17 cellular contexts compared by ENCODE assay signal in the genomic region with DNA sequence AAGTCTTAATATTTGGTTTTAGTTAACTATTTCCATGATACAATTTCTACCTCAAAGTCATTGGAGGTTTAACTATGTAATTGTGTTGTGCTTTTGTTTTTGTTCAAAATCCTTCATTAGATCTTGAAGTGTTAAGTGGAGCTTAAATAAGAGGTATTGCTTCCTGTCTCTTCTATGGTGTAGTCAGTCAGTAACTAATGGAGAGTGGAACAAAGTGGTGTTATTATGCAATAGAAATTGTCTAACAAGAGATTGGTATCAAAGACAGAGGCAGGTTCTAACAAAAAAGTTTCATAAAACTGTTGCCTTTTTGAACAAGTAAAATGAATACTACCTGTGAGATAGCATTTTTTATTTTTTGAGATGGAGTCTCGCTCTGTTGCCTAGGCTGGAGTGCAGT. TPM values are rescaled to one million over a fixed set of nuclear protein-coding genes. Genes with fewer than 3 reads are reported as not detected.
A peak's percentile ranks its signal among the peaks of the same experiment; 100 is the strongest.
DNase-seq lines count a peak whose midpoint lies in the region; ATAC-seq, FAIRE-seq and TF ChIP-seq lines count a peak whose summit lies in the region.
"Had no signal": no experiment of that assay in that cellular context is flagged by ENCODE, and none has a peak within 500 bp of the region (broad histone marks: within the 10 kb centered on the region; RNA-seq: fewer than 3 reads in every experiment).

No MANE protein-coding gene starts in this region.

- H4K20me1 ChIP-seq in Karpas-422 (ENCODE audit: insufficient read depth, low read depth, low read length) (no peaks in the 10 kb centered on the region), K562 (replicated peaks; ENCODE audit: control insufficient read depth, insufficient read depth, low read length) (no peaks in the 10 kb centered on the region), smooth muscle cell (ENCODE audit: low read depth) (no peaks in the 10 kb centered on the region)

- H3K27me3 Mint-ChIP-seq in activated CD4-positive, alpha-beta memory T cell treated with anti-CD3 and anti-CD28 coated beads for 36 hours: no peaks in the 10 kb centered on the region
- H3K27me3 Mint-ChIP-seq in activated CD4-positive, alpha-beta memory T cell treated with anti-CD3 and anti-CD28 coated beads, Interleukin-2, amount 10 ng/mL, durations not matched to agents 7 days and 5 days: no peaks in the 10 kb centered on the region

- WGBS in K562 (ENCODE audit: insufficient coverage, low coverage, missing lambda C conversion rate): 6% methylated on average over 1 of the region's 1 CpG
- WGBS in smooth muscle cell (ENCODE audit: low lambda C conversion rate): 92% methylated on average over 1 of the region's 1 CpG

- ATAC-seq in K562: no peak
- no peak for ATAC-seq in GM18517 (IDR thresholded peaks at IDR 0.05; ENCODE audit: unreplicated experiment)
- ATAC-seq: gastrocnemius medialis had no signal

- H3K4me3 ChIP-seq in Karpas-422 (ENCODE audit: low read length): no peak overlapping the region
- H3K4me3 ChIP-seq in K562: no peak overlapping the region
- H3K4me3 ChIP-seq in smooth muscle cell: no peak overlapping the region
- H3K4me3 ChIP-seq: gastrocnemius medialis, skin epidermis, stomach had no signal

- no peaks in the 10 kb centered on the region for H3K9me3 ChIP-seq in Karpas-422 (ENCODE audit: low read length)
- no peaks in the 10 kb centered on the region for H3K9me3 ChIP-seq in K562 (replicated peaks; ENCODE audit: control insufficient read depth, insufficient read depth, low read depth, low read length)
- H3K9me3 ChIP-seq in smooth muscle cell (replicated peaks; ENCODE audit: low read depth): no peaks in the 10 kb centered on the region
- H3K9me3 ChIP-seq: gastrocnemius medialis, stomach had no signal

- BruUV-seq in K562 (replicated peaks; lab: Mats Ljungman, UMichigan): no TSS peak

- peaks cover 72% of the 10 kb centered on the region for H3K79me2 ChIP-seq in Karpas-422 (ENCODE audit: low read length)
- H3K79me2 ChIP-seq in K562 (ENCODE audit: control insufficient read depth, insufficient read depth, low read length): no peaks in the 10 kb centered on the region
- H3K79me2 ChIP-seq in smooth muscle cell (ENCODE audit: low read depth): no peaks in the 10 kb centered on the region

- no peaks in the 10 kb centered on the region for H3K9me2 ChIP-seq in Karpas-422 (replicated peaks; ENCODE audit: insufficient read depth, low read length)

- H3K36me3 ChIP-seq in Karpas-422 (ENCODE audit: insufficient read depth, low read length): peaks cover 60% of the 10 kb centered on the region
- H3K36me3 ChIP-seq in K562 (ENCODE audit: control insufficient read depth, insufficient read depth, low read length): no peaks in the 10 kb centered on the region
- no peaks in the 10 kb centered on the region for H3K36me3 ChIP-seq in smooth muscle cell (ENCODE audit: low read depth)
- H3K36me3 ChIP-seq: gastrocnemius medialis, stomach had no signal

- peak overlapping the region; percentile 67 for H3K27ac Mint-ChIP-seq in activated CD4-positive, alpha-beta memory T cell treated with anti-CD3 and anti-CD28 coated beads for 36 hours
- no peak overlapping the region for H3K27ac Mint-ChIP-seq in activated CD4-positive, alpha-beta memory T cell treated with anti-CD3 and anti-CD28 coated beads, Interleukin-2, amount 10 ng/mL, durations not matched to agents 7 days and 5 days
- H3K27ac Mint-ChIP-seq: activated naive CD4-positive, alpha-beta T cell treated with anti-CD3 and anti-CD28 coated beads for 36 hours had no signal

- H2AFZ ChIP-seq in Karpas-422 (ENCODE audit: low read length): no peak overlapping the region
- H2AFZ ChIP-seq in K562 (ENCODE audit: low read depth, low read length): no peak overlapping the region
- H2AFZ ChIP-seq in smooth muscle cell (ENCODE audit: low read depth): peak overlapping the region; percentile 45

- intact Hi-C loops in activated CD4-positive, alpha-beta memory T cell treated with anti-CD3 and anti-CD28 coated beads for 36 hours (cut with micrococcal nuclease): no loop called here
- intact Hi-C loops in K562 (cut with micrococcal nuclease): no loop called here

- POLR2A ChIA-PET in activated CD4-positive, alpha-beta memory T cell treated with anti-CD3 and anti-CD28 coated beads for 36 hours (lab: Charles Lee): no interaction called here
- POLR2A ChIA-PET in activated CD4-positive, alpha-beta memory T cell treated with anti-CD3 and anti-CD28 coated beads, Interleukin-2, amount 10 ng/mL, durations not matched to agents 7 days and 5 days (lab: Charles Lee): interaction anchor here (1.8 to 12.2 kb wide), 3 partner anchors 10 to 80 kb away, joined by 7 to 141 read pairs (median 26); partner anchors contain the start of gene IKZF3
- POLR2A ChIA-PET in K562 (lab: Yijun Ruan, JAX): interaction anchor here (0.6 to 1.3 kb wide), 2 partner anchors 12 to 25 kb away, joined by 3 to 5 read pairs; no protein-coding TSS in a partner anchor

- CTCF ChIA-PET in activated CD4-positive, alpha-beta memory T cell treated with anti-CD3 and anti-CD28 coated beads for 36 hours (lab: Charles Lee): interaction anchor here (1.1 kb wide), 1 partner anchor 161 kb away, joined by 5 read pairs; no protein-coding TSS in a partner anchor
- CTCF ChIA-PET in activated CD4-positive, alpha-beta memory T cell treated with anti-CD3 and anti-CD28 coated beads, Interleukin-2, amount 10 ng/mL, durations not matched to agents 7 days and 5 days (lab: Charles Lee): no interaction called here
- CTCF ChIA-PET in K562 (lab: Yijun Ruan, JAX; ENCODE audit: low intra/inter-chr PET ratio): interaction anchor here (0.8 kb wide), 1 partner anchor 13 kb away, joined by 3 read pairs; no protein-coding TSS in a partner anchor

- in situ Hi-C loops in K562 (cut with MboI): no loop called here

- H3K4me1 Mint-ChIP-seq in activated CD4-positive, alpha-beta memory T cell treated with anti-CD3 and anti-CD28 coated beads for 36 hours (ENCODE audit: low read depth): peaks cover 74% of the 10 kb centered on the region
- H3K4me1 Mint-ChIP-seq in activated CD4-positive, alpha-beta memory T cell treated with anti-CD3 and anti-CD28 coated beads, Interleukin-2, amount 10 ng/mL, durations not matched to agents 7 days and 5 days: peaks cover 67% of the 10 kb centered on the region

- H3K9ac ChIP-seq in Karpas-422 (ENCODE audit: low read length): no peak overlapping the region
- H3K9ac ChIP-seq in K562 (ENCODE audit: insufficient read depth in 1 of 2, low read depth in 2 of 2, low read length in 2 of 2): no peak overlapping the region
- H3K9ac ChIP-seq in smooth muscle cell (ENCODE audit: low read depth): no peak overlapping the region

- TF ChIP-seq POLR2A in K562 (conservative IDR thresholded peaks at IDR 0.05): no peak

- H3K27me3 ChIP-seq in Karpas-422 (ENCODE audit: low read length) (no peaks in the 10 kb centered on the region), K562 (ENCODE audit: control insufficient read depth in 2 of 2, insufficient read depth in 2 of 2, low read length in 2 of 2) (peaks cover 8 to 14% of the 10 kb centered on the region in 2 experiments; a peak in 4 of 5 replicates), smooth muscle cell (ENCODE audit: low read depth) (peaks cover 1% of the 10 kb centered on the region)
- H3K27me3 ChIP-seq: gastrocnemius medialis had no signal

- TF ChIP-seq RAD21 in K562 (CRISPR knock-in tag; conservative IDR thresholded peaks at IDR 0.05 in 1 of 2, IDR thresholded peaks at IDR 0.05 in 1 of 2): no peak

- DNase-seq in activated CD4-positive, alpha-beta memory T cell treated with anti-CD3 and anti-CD28 coated beads for 36 hours: no peak
- DNase-seq in activated CD4-positive, alpha-beta memory T cell treated with anti-CD3 and anti-CD28 coated beads, Interleukin-2, amount 10 ng/mL, durations not matched to agents 7 days and 5 days: no peak
- DNase-seq in Karpas-422 (no peak), K562 (ENCODE audit: extremely low read depth in 1 of 4, low spot score in 3 of 4) (no peak), smooth muscle cell (lab: John Stamatoyannopoulos, UW; ENCODE audit: unreplicated experiment) (no peak), DMS 273 treated with DMSO at 0.1 percent for 48 hours (lab: John Stamatoyannopoulos, UW) (no peak), NCI-H128 (lab: John Stamatoyannopoulos, UW; ENCODE audit: unreplicated experiment) (no peak)
- DNase-seq: activated naive CD4-positive, alpha-beta T cell treated with anti-CD3 and anti-CD28 coated beads for 36 hours; gastrocnemius medialis; H7; NCI-H187; NCI-H526; stomach; T1000 had no signal

- no peaks in the 10 kb centered on the region for H3F3A ChIP-seq in smooth muscle cell (ENCODE audit: low read depth)

- H3K9me1 ChIP-seq in K562 (ENCODE audit: control insufficient read depth, insufficient read depth, low read length): no peaks in the 10 kb centered on the region

- H3K9me3 Mint-ChIP-seq in activated CD4-positive, alpha-beta memory T cell treated with anti-CD3 and anti-CD28 coated beads for 36 hours: no peaks in the 10 kb centered on the region
- H3K9me3 Mint-ChIP-seq in activated CD4-positive, alpha-beta memory T cell treated with anti-CD3 and anti-CD28 coated beads, Interleukin-2, amount 10 ng/mL, durations not matched to agents 7 days and 5 days: no peaks in the 10 kb centered on the region
- H3K9me3 Mint-ChIP-seq: activated naive CD4-positive, alpha-beta T cell treated with anti-CD3 and anti-CD28 coated beads for 36 hours had no signal

- TF ChIP-seq CTCF in K562 (IDR thresholded peaks at IDR 0.05 in 2 of 3, conservative IDR thresholded peaks at IDR 0.05 in 1 of 3; ENCODE audit: insufficient read depth in 2 of 3, low read depth in 1 of 3, low read length in 3 of 3): no peak
- TF ChIP-seq CTCF in smooth muscle cell (IDR thresholded peaks at IDR 0.05; ENCODE audit: borderline replicate concordance, insufficient read depth, poor library complexity, severe bottlenecking): no peak

- peaks cover 37% of the 10 kb centered on the region for H3K36me3 Mint-ChIP-seq in activated CD4-positive, alpha-beta memory T cell treated with anti-CD3 and anti-CD28 coated beads for 36 hours
- peaks cover 48% of the 10 kb centered on the region for H3K36me3 Mint-ChIP-seq in activated CD4-positive, alpha-beta memory T cell treated with anti-CD3 and anti-CD28 coated beads, Interleukin-2, amount 10 ng/mL, durations not matched to agents 7 days and 5 days (ENCODE audit: low read depth)

- TF ChIP-seq EP300 in K562 (IDR thresholded peaks at IDR 0.05; ENCODE audit: low read length): no peak

- H3K4me1 ChIP-seq in Karpas-422 (ENCODE audit: low read length) (peaks cover 64% of the 10 kb centered on the region), K562 (replicated peaks in 1 of 2; ENCODE audit: control insufficient read depth in 2 of 2, insufficient read depth in 2 of 2, low read length in 2 of 2) (no peaks in the 10 kb centered on the region), smooth muscle cell (ENCODE audit: low read depth) (peaks cover 9% of the 10 kb centered on the region)
- H3K4me1 ChIP-seq: gastrocnemius medialis had no signal

- H3K4me3 Mint-ChIP-seq in activated CD4-positive, alpha-beta memory T cell treated with anti-CD3 and anti-CD28 coated beads for 36 hours: no peak overlapping the region
- no peak overlapping the region for H3K4me3 Mint-ChIP-seq in activated CD4-positive, alpha-beta memory T cell treated with anti-CD3 and anti-CD28 coated beads, Interleukin-2, amount 10 ng/mL, durations not matched to agents 7 days and 5 days
- H3K4me3 Mint-ChIP-seq: activated naive CD4-positive, alpha-beta T cell treated with anti-CD3 and anti-CD28 coated beads for 36 hours had no signal

- FAIRE-seq in K562 (lab: Jason Lieb, UNC): no peak

- H3K27ac ChIP-seq in Karpas-422 (ENCODE audit: low read length) (peak overlapping the region; percentile 12), K562 (ENCODE audit: extremely low read depth, low read depth, low read length) (no peak overlapping the region), smooth muscle cell (ENCODE audit: low read depth) (peak overlapping the region; percentile 88)
- H3K27ac ChIP-seq: gastrocnemius medialis, stomach had no signal

- no peak overlapping the region for H3K4me2 ChIP-seq in Karpas-422 (ENCODE audit: low read depth, low read length, poor library complexity, severe bottlenecking)
- H3K4me2 ChIP-seq in K562 (ENCODE audit: insufficient read depth, low read length): no peak overlapping the region
- H3K4me2 ChIP-seq in smooth muscle cell: peak overlapping the region; percentile 46

RNA-seq across cellular contexts. Expression of gene GRB7, which starts 45.2 kb away (rescaled TPM):
- 1 to 10 TPM in 1 of 2 experiments, under 1 TPM in 1; 0.34 to 1.2 TPM for total RNA-seq in activated CD4-positive, alpha-beta memory T cell treated with anti-CD3 and anti-CD28 coated beads for 36 hours
- under 1 TPM; 0.30 to 0.40 TPM for total RNA-seq in activated CD4-positive, alpha-beta memory T cell treated with anti-CD3 and anti-CD28 coated beads, Interleukin-2, amount 10 ng/mL, durations not matched to agents 7 days and 5 days
- total RNA-seq in Karpas-422 (2014; rRNA removed; shearing (Covaris generic); ENCODE audit: low replicate concordance): 0.18 and 1.5 TPM in 2 replicates
- 7.8 and 23.1 TPM in 2 replicates for total RNA-seq in K562 (2011; cell fraction: chromatin; rRNA removed; ENCODE audit: low replicate concordance)
- total RNA-seq in K562 (2011; cell fraction: nucleolus; rRNA removed): 14.2 and 16.3 TPM in 2 replicates
- total RNA-seq in K562 (2011; cell fraction: nucleoplasm; rRNA removed): 10.2 and 11.2 TPM in 2 replicates
- total RNA-seq in K562 (2014; rRNA removed): 5.1 and 5.9 TPM in 2 replicates
- total RNA-seq in K562 (2014; rRNA removed; fragmentation: Illumina TruSeq; extraction: Trizol): 1.9 and 2.2 TPM in 2 replicates
- 1.6 and 2.1 TPM in 2 replicates for total RNA-seq in K562 (2015; rRNA removed; fragmentation: Illumina TruSeq; extraction: Trizol)
- 5.0 and 6.0 TPM in 2 replicates for total RNA-seq in K562 (2021)
- 1.6 and 2.4 TPM in 2 replicates for polyA plus RNA-seq in K562 (2011; rRNA removed)
- polyA plus RNA-seq in K562 (2011; cell fraction: cytosol; rRNA removed): 1.8 and 4.1 TPM in 2 replicates
- 7.6 and 13.2 TPM in 2 replicates for polyA plus RNA-seq in K562 (2011; cell fraction: nucleus; rRNA removed)
- polyA plus RNA-seq in K562 (2012): 3.2 and 6.3 TPM in 2 replicates
- polyA plus RNA-seq in K562 (2014; fragmentation: Illumina TruSeq; extraction: Trizol): 6.2 and 6.4 TPM in 2 replicates
- polyA plus RNA-seq in K562 (2014; fragmentation: Nextera tagmentation; extraction: Ambion mirVana): under 1 TPM; 0.04 to 0.08 TPM
- 3.0 and 4.1 TPM in 2 replicates for polyA plus RNA-seq in K562 (2014; rRNA removed)
- polyA minus RNA-seq in K562 (2011; rRNA and poly(A)+ RNA removed): 0.87 and 1.7 TPM in 2 replicates
- polyA minus RNA-seq in K562 (2011; cell fraction: cytosol; rRNA and poly(A)+ RNA removed): 2.4 and 2.7 TPM in 2 replicates
- 2.4 and 3.4 TPM in 2 replicates for polyA minus RNA-seq in K562 (2011; cell fraction: nucleus; rRNA and poly(A)+ RNA removed)
- total RNA-seq in smooth muscle cell: 2.7 and 3.6 TPM in 2 replicates
- 4.1 and 9.1 TPM in 2 replicates for polyA plus RNA-seq in smooth muscle cell
- total RNA-seq: activated CD8-positive, alpha-beta memory T cell treated with anti-CD3 and anti-CD28 coated beads for 36 hours had no signal

RNA-seq across cellular contexts. Expression of gene MIEN1, which starts 52.6 kb away (rescaled TPM):
- 10 to 100 TPM; 41.0 to 43.8 TPM for total RNA-seq in activated CD4-positive, alpha-beta memory T cell treated with anti-CD3 and anti-CD28 coated beads for 36 hours
- 10 to 100 TPM; 40.1 to 45.1 TPM for total RNA-seq in activated CD4-positive, alpha-beta memory T cell treated with anti-CD3 and anti-CD28 coated beads, Interleukin-2, amount 10 ng/mL, durations not matched to agents 7 days and 5 days
- 77.8 and 78.6 TPM in 2 replicates for total RNA-seq in Karpas-422 (2014; rRNA removed; shearing (Covaris generic); ENCODE audit: low replicate concordance)
- total RNA-seq in K562 (2011; cell fraction: chromatin; rRNA removed; ENCODE audit: low replicate concordance): 17.7 and 44.9 TPM in 2 replicates
- total RNA-seq in K562 (2011; cell fraction: nucleolus; rRNA removed): 41.2 and 48.0 TPM in 2 replicates
- total RNA-seq in K562 (2011; cell fraction: nucleoplasm; rRNA removed): 37.9 and 44.1 TPM in 2 replicates
- 80.6 and 95.1 TPM in 2 replicates for total RNA-seq in K562 (2014; rRNA removed)
- 58.3 and 61.3 TPM in 2 replicates for total RNA-seq in K562 (2014; rRNA removed; fragmentation: Illumina TruSeq; extraction: Trizol)
- 66.3 and 70.2 TPM in 2 replicates for total RNA-seq in K562 (2015; rRNA removed; fragmentation: Illumina TruSeq; extraction: Trizol)
- total RNA-seq in K562 (2021): 65.7 and 67.9 TPM in 2 replicates
- polyA plus RNA-seq in K562 (2011; rRNA removed): 60.8 and 81.8 TPM in 2 replicates
- polyA plus RNA-seq in K562 (2011; cell fraction: cytosol; rRNA removed): 63.1 and 98.3 TPM in 2 replicates
- polyA plus RNA-seq in K562 (2011; cell fraction: nucleus; rRNA removed): 42.4 and 82.9 TPM in 2 replicates
- polyA plus RNA-seq in K562 (2012): 80.4 and 82.0 TPM in 2 replicates
- 114 and 142 TPM in 2 replicates for polyA plus RNA-seq in K562 (2014; fragmentation: Illumina TruSeq; extraction: Trizol)
- polyA plus RNA-seq in K562 (2014; fragmentation: Nextera tagmentation; extraction: Ambion mirVana): 10 to 100 TPM; 70.5 to 78.9 TPM
- polyA plus RNA-seq in K562 (2014; rRNA removed): 103 and 135 TPM in 2 replicates
- polyA minus RNA-seq in K562 (2011; rRNA and poly(A)+ RNA removed): 14.3 and 24.3 TPM in 2 replicates
- 11.5 and 25.5 TPM in 2 replicates for polyA minus RNA-seq in K562 (2011; cell fraction: cytosol; rRNA and poly(A)+ RNA removed)
- 19.3 and 20.3 TPM in 2 replicates for polyA minus RNA-seq in K562 (2011; cell fraction: nucleus; rRNA and poly(A)+ RNA removed)
- 33.5 and 55.8 TPM in 2 replicates for total RNA-seq in smooth muscle cell
- 70.7 and 71.5 TPM in 2 replicates for polyA plus RNA-seq in smooth muscle cell
